Comparison of ENCODE assay signal across 23 cellular contexts in the genomic region with DNA sequence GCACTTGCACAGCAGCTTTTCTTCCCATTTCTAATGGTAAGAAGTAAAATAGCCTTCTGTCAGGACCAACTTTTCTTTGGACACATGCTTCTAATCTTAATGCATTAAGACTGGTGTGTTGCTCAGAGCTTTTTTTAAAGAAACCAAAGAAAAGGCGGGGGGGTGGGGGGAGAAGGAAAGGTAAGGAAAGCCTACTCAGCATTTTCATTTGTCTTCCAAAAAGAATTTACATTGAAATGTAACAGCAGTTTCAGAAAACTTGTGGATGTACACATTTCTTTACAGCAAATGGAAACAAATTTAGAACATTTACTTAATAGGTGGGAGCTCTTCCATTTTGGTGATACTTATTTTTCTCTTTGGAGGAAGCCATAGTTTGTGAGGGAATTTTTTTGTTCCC.
"Had no signal": no experiment of that assay in that cellular context is flagged by ENCODE, and none has a peak within 500 bp of the region (broad histone marks: within the 10 kb centered on the region; RNA-seq: fewer than 3 reads in every experiment).

No MANE protein-coding gene starts in this region.

- H3K27ac ChIP-seq: adrenal gland, heart right ventricle, left lung, spleen, thoracic aorta, upper lobe of left lung, WERI-Rb-1 had no signal

- H3K36me3 Mint-ChIP-seq: immature natural killer cell had no signal

- H3K27ac Mint-ChIP-seq: activated naive CD8-positive, alpha-beta T cell; activated T-helper 2 cell treated with anti-CD3 and anti-CD28 coated beads, Interferon-gamma antibody, Interleukin-2, Interleukin-4, amounts not matched to agents 10 μg/mL and 5 μg/mL and 100 μg/mL, durations not matched to agents 14 hours and 24 hours and 36 hours; immature natural killer cell; progenitor cell of endocrine pancreas; T-helper 2 cell treated with Interferon-gamma antibody and Interleukin-4, amounts not matched to agents 5 μg/mL and 100 μg/mL, for 36 hours had no signal

- ATAC-seq: heart right ventricle, left lung had no signal

- H3K36me3 ChIP-seq: adrenal gland, heart right ventricle, left lung, spleen, thoracic aorta, upper lobe of left lung, WERI-Rb-1 had no signal

- H3K4me1 ChIP-seq: left lung, upper lobe of left lung had no signal

- H3K27me3 Mint-ChIP-seq: activated naive CD8-positive, alpha-beta T cell; naive B cell; progenitor cell of endocrine pancreas had no signal

- H3K4me3 ChIP-seq: adrenal gland, heart right ventricle, left lung, lung, spleen, thoracic aorta, upper lobe of left lung had no signal

- DNase-seq: activated naive CD4-positive, alpha-beta T cell; activated T-cell treated with anti-CD3 and anti-CD28 coated beads, Interleukin-2, amount 50 U/mL, for 1 hour; adrenal gland; central memory CD4-positive, alpha-beta T cell; effector CD8-positive, alpha-beta T cell; erythroblast; foreskin fibroblast; heart right ventricle; immature natural killer cell; left lung; naive B cell; retina; spleen; stimulated activated CD4-positive, alpha-beta T cell treated with anti-CD3 and anti-CD28 coated beads, Interleukin-4, amount 100 ng/mL, for 1 hour; stimulated activated naive CD4-positive, alpha-beta T cell treated with Interleukin-2 at 50 U/mL for 16 hours; upper lobe of left lung; WERI-Rb-1 had no signal

- H3K27me3 ChIP-seq: adrenal gland, heart right ventricle, left lung, spleen, upper lobe of left lung had no signal

- H3K9me3 Mint-ChIP-seq: activated T-helper 2 cell treated with anti-CD3 and anti-CD28 coated beads, Interferon-gamma antibody, Interleukin-2, Interleukin-4, amounts not matched to agents 10 μg/mL and 5 μg/mL and 100 μg/mL, durations not matched to agents 14 hours and 24 hours and 36 hours; immature natural killer cell; T-helper 2 cell treated with Interferon-gamma antibody and Interleukin-4, amounts not matched to agents 5 μg/mL and 100 μg/mL, for 36 hours had no signal

- H3K9me3 ChIP-seq: left lung, thoracic aorta, upper lobe of left lung had no signal

- H3K4me3 Mint-ChIP-seq: activated naive CD8-positive, alpha-beta T cell; immature natural killer cell; naive B cell; T-helper 2 cell treated with Interferon-gamma antibody and Interleukin-4, amounts not matched to agents 5 μg/mL and 100 μg/mL, for 36 hours had no signal
